ENCODE assay signal across 2 cellular contexts in genomic region chr5:128074171-128074570, GRCh38.
TF ChIP-seq lines count a peak whose summit lies in the region.

No MANE protein-coding gene starts in this region.

TF ChIP-seq in GM12878, 131 proteins besides CTCF, POLR2A, EP300 and RAD21:
- TF ChIP-seq NFYA (IDR thresholded peaks at IDR 0.05; ENCODE audit: borderline replicate concordance, low read depth, low read length) (no peak), SPI1 (IDR thresholded peaks at IDR 0.05; ENCODE audit: borderline replicate concordance, insufficient read depth, low read depth, low read length) (peak; percentile 74; the same call in 1 of the 2 replicates)
TF ChIP-seq in GM12878: peak in this region for 1.

TF ChIP-seq in SK-N-SH, 30 proteins besides CTCF, POLR2A, EP300 and RAD21:
- TF ChIP-seq RFX5 (IDR thresholded peaks at IDR 0.05; ENCODE audit: low read length) (no peak), ELF1 (IDR thresholded peaks at IDR 0.05) (no peak), POLR2AphosphoS5 (IDR thresholded peaks at IDR 0.05; ENCODE audit: low read depth, low read length) (no peak), PBX3 (IDR thresholded peaks at IDR 0.05) (no peak), GABPA (IDR thresholded peaks at IDR 0.05; ENCODE audit: low read depth) (no peak), SMC3 (IDR thresholded peaks at IDR 0.05; ENCODE audit: low read depth, low read length) (no peak), FOXJ3 (CRISPR knock-in tag; IDR thresholded peaks at IDR 0.05) (no peak), CHD2 (IDR thresholded peaks at IDR 0.05; ENCODE audit: low read length, partially characterized antibody) (no peak), ZBTB33 (IDR thresholded peaks at IDR 0.05; ENCODE audit: borderline replicate concordance, low read depth) (no peak), GATA2 (CRISPR knock-in tag; IDR thresholded peaks at IDR 0.05) (no peak), YY1 (IDR thresholded peaks at IDR 0.05; ENCODE audit: low read depth) (no peak), SIN3A (IDR thresholded peaks at IDR 0.05; ENCODE audit: borderline replicate concordance, low read depth, low read length) (no peak), USF1 (IDR thresholded peaks at IDR 0.05; ENCODE audit: borderline replicate concordance, low read depth) (no peak), TCF12 (IDR thresholded peaks at IDR 0.05) (no peak), JUND (IDR thresholded peaks at IDR 0.05) (no peak)
- TF ChIP-seq, protein P1, sequence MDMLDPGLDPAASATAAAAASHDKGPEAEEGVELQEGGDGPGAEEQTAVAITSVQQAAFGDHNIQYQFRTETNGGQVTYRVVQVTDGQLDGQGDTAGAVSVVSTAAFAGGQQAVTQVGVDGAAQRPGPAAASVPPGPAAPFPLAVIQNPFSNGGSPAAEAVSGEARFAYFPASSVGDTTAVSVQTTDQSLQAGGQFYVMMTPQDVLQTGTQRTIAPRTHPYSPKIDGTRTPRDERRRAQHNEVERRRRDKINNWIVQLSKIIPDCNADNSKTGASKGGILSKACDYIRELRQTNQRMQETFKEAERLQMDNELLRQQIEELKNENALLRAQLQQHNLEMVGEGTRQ (IDR thresholded peaks at IDR 0.05; ENCODE audit: borderline replicate concordance, low read depth, low read length) = no peak
- TF ChIP-seq, protein P2, sequence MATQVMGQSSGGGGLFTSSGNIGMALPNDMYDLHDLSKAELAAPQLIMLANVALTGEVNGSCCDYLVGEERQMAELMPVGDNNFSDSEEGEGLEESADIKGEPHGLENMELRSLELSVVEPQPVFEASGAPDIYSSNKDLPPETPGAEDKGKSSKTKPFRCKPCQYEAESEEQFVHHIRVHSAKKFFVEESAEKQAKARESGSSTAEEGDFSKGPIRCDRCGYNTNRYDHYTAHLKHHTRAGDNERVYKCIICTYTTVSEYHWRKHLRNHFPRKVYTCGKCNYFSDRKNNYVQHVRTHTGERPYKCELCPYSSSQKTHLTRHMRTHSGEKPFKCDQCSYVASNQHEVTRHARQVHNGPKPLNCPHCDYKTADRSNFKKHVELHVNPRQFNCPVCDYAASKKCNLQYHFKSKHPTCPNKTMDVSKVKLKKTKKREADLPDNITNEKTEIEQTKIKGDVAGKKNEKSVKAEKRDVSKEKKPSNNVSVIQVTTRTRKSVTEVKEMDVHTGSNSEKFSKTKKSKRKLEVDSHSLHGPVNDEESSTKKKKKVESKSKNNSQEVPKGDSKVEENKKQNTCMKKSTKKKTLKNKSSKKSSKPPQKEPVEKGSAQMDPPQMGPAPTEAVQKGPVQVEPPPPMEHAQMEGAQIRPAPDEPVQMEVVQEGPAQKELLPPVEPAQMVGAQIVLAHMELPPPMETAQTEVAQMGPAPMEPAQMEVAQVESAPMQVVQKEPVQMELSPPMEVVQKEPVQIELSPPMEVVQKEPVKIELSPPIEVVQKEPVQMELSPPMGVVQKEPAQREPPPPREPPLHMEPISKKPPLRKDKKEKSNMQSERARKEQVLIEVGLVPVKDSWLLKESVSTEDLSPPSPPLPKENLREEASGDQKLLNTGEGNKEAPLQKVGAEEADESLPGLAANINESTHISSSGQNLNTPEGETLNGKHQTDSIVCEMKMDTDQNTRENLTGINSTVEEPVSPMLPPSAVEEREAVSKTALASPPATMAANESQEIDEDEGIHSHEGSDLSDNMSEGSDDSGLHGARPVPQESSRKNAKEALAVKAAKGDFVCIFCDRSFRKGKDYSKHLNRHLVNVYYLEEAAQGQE (IDR thresholded peaks at IDR 0.05; ENCODE audit: low read depth, low read length) = no peak
TF ChIP-seq in SK-N-SH: peak in this region for 0.
